In genomic region chr14:21191809-21192446, GRCh38 we compare ENCODE assay signal across 8 cellular contexts. TPM values are rescaled to one million over a fixed set of nuclear protein-coding genes. Genes with fewer than 3 reads are reported as not detected.
DNase-seq lines count a peak whose midpoint lies in the region; ATAC-seq lines count a peak whose summit lies in the region.

No MANE protein-coding gene starts in this region.

- H3K9ac ChIP-seq in SK-N-MC (ENCODE audit: insufficient read length), result no peak overlapping the region

- DNase-seq in DMS 273 treated with DMSO at 0.1 percent for 48 hours (lab: John Stamatoyannopoulos, UW) (peak; percentile 86), LHCN-M2 (ENCODE audit: low read depth) (peak; percentile 70), SK-N-MC (ENCODE audit: low read depth, low spot score) (no peak), left ventricle myocardium superior (peak; percentile 88), putamen (ENCODE audit: low spot score) (peak; percentile 38), NCI-H2196 treated with DMSO at 0.1 percent for 48 hours (lab: John Stamatoyannopoulos, UW; ENCODE audit: unreplicated experiment) (no peak)
- peak in 1 of 2 donors; percentile 69 for DNase-seq in activated naive CD4-positive, alpha-beta T cell treated with anti-CD3 and anti-CD28 coated beads, Interleukin-2, amount 50 U/mL, for 72 hours (ENCODE audit: low spot score in 2 of 2)

- peak; percentile 85 for ATAC-seq in GM21576 (IDR thresholded peaks at IDR 0.05; ENCODE audit: unreplicated experiment)
- peak; percentile 71 to 93 for ATAC-seq in activated naive CD4-positive, alpha-beta T cell treated with anti-CD3 and anti-CD28 coated beads, Interleukin-2, amount 50 U/mL, for 72 hours
- peak; percentile 97 for ATAC-seq in left ventricle myocardium superior

- no peaks in the 10 kb centered on the region for H3K9me3 Mint-ChIP-seq in activated naive CD4-positive, alpha-beta T cell treated with anti-CD3 and anti-CD28 coated beads, Interleukin-2, amount 50 U/mL, for 72 hours

- peak overlapping the region; percentile 56 to 92 for H3K27ac Mint-ChIP-seq in activated naive CD4-positive, alpha-beta T cell treated with anti-CD3 and anti-CD28 coated beads, Interleukin-2, amount 50 U/mL, for 72 hours

- H3K27ac ChIP-seq in SK-N-MC, result no peak overlapping the region

- no peaks in the 10 kb centered on the region for H3K9me3 ChIP-seq in SK-N-MC (ENCODE audit: low read depth, low read length)

- no peaks in the 10 kb centered on the region for H3K36me3 ChIP-seq in SK-N-MC (ENCODE audit: insufficient read depth, low read length)

- no peaks in the 10 kb centered on the region for H3K36me3 Mint-ChIP-seq in activated naive CD4-positive, alpha-beta T cell treated with anti-CD3 and anti-CD28 coated beads, Interleukin-2, amount 50 U/mL, for 72 hours

- H3K4me3 ChIP-seq in SK-N-MC, result peak overlapping the region; percentile 75

- intact Hi-C loops in left ventricle myocardium superior (cut with micrococcal nuclease), result no loop called here

RNA-seq across cellular contexts. Expression of gene OR5AU1, which starts 36.1 kb away (rescaled TPM):
- total RNA-seq in LHCN-M2 (2014; rRNA removed) (not detected in 2 replicates), left ventricle myocardium superior (not detected)
- polyA plus RNA-seq in LHCN-M2 (2012), result not detected
- not detected for total RNA-seq in activated naive CD4-positive, alpha-beta T cell treated with anti-CD3 and anti-CD28 coated beads, Interleukin-2, amount 50 U/mL, for 72 hours

Comparison
In these comparisons a context has a peak if more than half of its experiments do, and no peak if none do; other contexts are left out.
1. DNase-seq: peak in DMS 273 treated with DMSO at 0.1 percent for 48 hours (single experiment), LHCN-M2 (single experiment), left ventricle myocardium superior (single experiment) and putamen (single experiment); none in SK-N-MC (single experiment) and NCI-H2196 treated with DMSO at 0.1 percent for 48 hours (single experiment).
2. Peak in every context shown above with its lines, with median percentiles within 50 percentile points of each other: ATAC-seq.